In genomic region chr4:176902710-176903323, GRCh38 we compare ENCODE assay signal across 8 cellular contexts.
DNase-seq lines count a peak whose midpoint lies in the region; ATAC-seq and TF ChIP-seq lines count a peak whose summit lies in the region.

No MANE protein-coding gene starts in this region.

- no peaks in the 10 kb centered on the region for H3K27me3 Mint-ChIP-seq in progenitor cell of endocrine pancreas

- TF ChIP-seq CTCF in GM06990 (IDR thresholded peaks at IDR 0.05; ENCODE audit: insufficient read depth, low read length, poor library complexity, severe bottlenecking) (no peak), progenitor cell of endocrine pancreas (IDR thresholded peaks at IDR 0.05; ENCODE audit: unreplicated experiment) (no peak)

- peak; percentile 97 for ATAC-seq in GM21529 (IDR thresholded peaks at IDR 0.05; ENCODE audit: unreplicated experiment)

- H3K27ac ChIP-seq in epithelial cell of prostate = peak overlapping the region; percentile 91

- H3K4me1 Mint-ChIP-seq in progenitor cell of endocrine pancreas (ENCODE audit: low read depth) = no peaks in the 10 kb centered on the region

- H3K36me3 ChIP-seq in GM06990 (ENCODE audit: control insufficient read depth, insufficient read depth, low read length) = no peaks in the 10 kb centered on the region

- H3K27me3 ChIP-seq in GM06990 (replicated peaks; ENCODE audit: control insufficient read depth, insufficient read depth, low read length) = no peaks in the 10 kb centered on the region

- H3K9me3 Mint-ChIP-seq in progenitor cell of endocrine pancreas (ENCODE audit: low read depth) = no peaks in the 10 kb centered on the region

- H3K4me3 Mint-ChIP-seq in progenitor cell of endocrine pancreas (ENCODE audit: low read depth) = no peak overlapping the region

- H3K27ac Mint-ChIP-seq in progenitor cell of endocrine pancreas = no peak overlapping the region

- H3K36me3 Mint-ChIP-seq in progenitor cell of endocrine pancreas (ENCODE audit: insufficient read depth) = no peaks in the 10 kb centered on the region

- no peak overlapping the region for H3K4me3 ChIP-seq in GM06990 (replicated peaks; ENCODE audit: low read depth, low read length)

- DNase-seq in GM06990 (ENCODE audit: extremely low read depth, insufficient read length) = peak; percentile 50
- peak; percentile 41 for DNase-seq in HS-27A (ENCODE audit: low read depth)
- peak; percentile 68 for DNase-seq in epithelial cell of prostate (ENCODE audit: low read depth, low spot score)
- DNase-seq in progenitor cell of endocrine pancreas (ENCODE audit: low spot score, unreplicated experiment) = no peak
- DNase-seq in cerebellar cortex (ENCODE audit: low spot score) = no peak
- DNase-seq in amygdala (lab: John Stamatoyannopoulos, UW) = no peak
- no peak for DNase-seq in NCI-H510A (lab: John Stamatoyannopoulos, UW)

Comparison
In these comparisons a context has a peak if more than half of its experiments do, and no peak if none do; other contexts are left out.
1. DNase-seq: peak in GM06990 (single experiment), HS-27A (single experiment) and epithelial cell of prostate (single experiment); none in progenitor cell of endocrine pancreas (single experiment), cerebellar cortex (single experiment), amygdala (0 of 56) and NCI-H510A (single experiment).